ENCODE assay signal across 24 cellular contexts in the genomic region with DNA sequence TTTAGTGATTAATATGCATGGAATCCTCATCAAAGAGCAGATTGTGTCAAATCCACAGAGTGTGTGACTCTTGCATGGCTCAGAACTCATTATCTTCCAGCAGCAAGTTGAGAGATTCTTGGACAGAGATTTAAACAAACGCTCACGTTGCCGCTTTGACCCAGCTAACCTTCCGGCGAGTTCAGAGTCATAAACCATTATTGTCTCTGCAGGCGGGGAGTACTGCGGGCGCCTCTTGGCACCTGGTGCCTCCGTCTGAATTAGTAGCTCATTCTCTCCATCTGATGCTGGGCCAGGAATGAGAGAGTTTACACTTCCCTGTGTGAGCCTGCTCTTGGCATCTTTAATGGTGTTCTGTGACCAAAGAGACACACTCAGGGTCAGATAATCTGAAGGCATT.
DNase-seq lines count a peak whose midpoint lies in the region; ATAC-seq and TF ChIP-seq lines count a peak whose summit lies in the region.
"Had no signal": no experiment of that assay in that cellular context is flagged by ENCODE, and none has a peak within 500 bp of the region (broad histone marks: within the 10 kb centered on the region; RNA-seq: fewer than 3 reads in every experiment).

No MANE protein-coding gene starts in this region.

- H3K79me2 ChIP-seq in mammary epithelial cell (ENCODE audit: insufficient read depth, low read length), result no peaks in the 10 kb centered on the region

- no peaks in the 10 kb centered on the region for H3K4me1 ChIP-seq in mammary epithelial cell (ENCODE audit: insufficient read depth, low read length)
- H3K4me1 ChIP-seq in naive thymus-derived CD4-positive, alpha-beta T cell (ENCODE audit: control insufficient read depth in 2 of 2, insufficient read depth in 2 of 2, low read length in 2 of 2), result no peaks in the 10 kb centered on the region
- H3K4me1 ChIP-seq: A549, ascending aorta, left lung, stomach, upper lobe of left lung had no signal

- H4K20me1 ChIP-seq in mammary epithelial cell (ENCODE audit: insufficient read depth, low read length), result no peaks in the 10 kb centered on the region
- H4K20me1 ChIP-seq: BLaER1 had no signal

- H3K9me3 Mint-ChIP-seq in MCF 10A (ENCODE audit: unreplicated experiment), result peaks cover 6% of the 10 kb centered on the region
- peaks cover 0 to 10% (median 6%) of the 10 kb centered on the region in 11 donors for H3K9me3 Mint-ChIP-seq in naive thymus-derived CD4-positive, alpha-beta T cell
- H3K9me3 Mint-ChIP-seq: activated naive CD4-positive, alpha-beta T cell treated with anti-CD3 and anti-CD28 coated beads, Interleukin-2, amount 50 U/mL, for 24 hours had no signal

- no peak overlapping the region for H3K4me3 ChIP-seq in mammary epithelial cell (replicated peaks in 1 of 3; ENCODE audit: insufficient read depth in 1 of 3, low read depth in 2 of 3, low read length in 3 of 3)
- H3K4me3 ChIP-seq in naive thymus-derived CD4-positive, alpha-beta T cell (ENCODE audit: low read length), result no peak overlapping the region
- H3K4me3 ChIP-seq: A549, ascending aorta, BLaER1, left lung, spleen, stomach, upper lobe of left lung had no signal

- no peak for ATAC-seq in naive thymus-derived CD4-positive, alpha-beta T cell
- ATAC-seq: A549; activated T-cell treated with anti-CD3 and anti-CD28 coated beads, Interleukin-2, amount 50 U/mL, for 72 hours; left lung; PC-3 had no signal

- TF ChIP-seq CTCF in mammary epithelial cell (conservative IDR thresholded peaks at IDR 0.05 in 1 of 2, IDR thresholded peaks at IDR 0.05 in 1 of 2; ENCODE audit: extremely low read depth in 1 of 2, insufficient read depth in 1 of 2, low read depth in 1 of 2, low read length in 2 of 2) (no peak), MCF 10A (IDR thresholded peaks at IDR 0.05; ENCODE audit: unreplicated experiment) (no peak)

- WGBS in mammary epithelial cell (ENCODE audit: low coverage, missing lambda C conversion rate), result 50% methylated on average over 8 of the region's 9 CpGs

- no peak overlapping the region for H3K27ac ChIP-seq in mammary epithelial cell (ENCODE audit: insufficient read depth, low read depth, low read length)
- no peak overlapping the region for H3K27ac ChIP-seq in naive thymus-derived CD4-positive, alpha-beta T cell (ENCODE audit: low read depth, low read length)
- H3K27ac ChIP-seq: A549, ascending aorta, BLaER1, left lung, spleen, stomach, upper lobe of left lung had no signal

- H3K4me1 Mint-ChIP-seq in MCF 10A (ENCODE audit: insufficient read depth, unreplicated experiment), result no peaks in the 10 kb centered on the region
- no peaks in the 10 kb centered on the region for H3K4me1 Mint-ChIP-seq in naive thymus-derived CD4-positive, alpha-beta T cell
- H3K4me1 Mint-ChIP-seq: activated naive CD4-positive, alpha-beta T cell treated with anti-CD3 and anti-CD28 coated beads, Interleukin-2, amount 50 U/mL, for 24 hours had no signal

- in situ Hi-C loops in mammary epithelial cell (cut with MboI; ENCODE audit: low sequenced_read_pairs in 2 of 2), result no loop called here

- no peaks in the 10 kb centered on the region for H3K36me3 ChIP-seq in mammary epithelial cell (ENCODE audit: insufficient read depth, low read length)
- no peaks in the 10 kb centered on the region for H3K36me3 ChIP-seq in naive thymus-derived CD4-positive, alpha-beta T cell (ENCODE audit: control insufficient read depth in 2 of 3, insufficient read depth in 3 of 3, low read length in 3 of 3)
- H3K36me3 ChIP-seq: ascending aorta, BLaER1, left lung, spleen, stomach, upper lobe of left lung had no signal

- no peak overlapping the region for H3K4me2 ChIP-seq in mammary epithelial cell (ENCODE audit: insufficient read depth, low read depth, low read length)
- H3K4me2 ChIP-seq: A549, BLaER1 had no signal

- H3K27me3 Mint-ChIP-seq in MCF 10A (ENCODE audit: insufficient read depth, unreplicated experiment), result no peaks in the 10 kb centered on the region
- peaks cover 0 to 12% (median 8%) of the 10 kb centered on the region in 5 donors for H3K27me3 Mint-ChIP-seq in naive thymus-derived CD4-positive, alpha-beta T cell

- POLR2A ChIA-PET in MCF 10A (lab: Yijun Ruan, JAX), result no interaction called here
- POLR2A ChIA-PET in naive thymus-derived CD4-positive, alpha-beta T cell (lab: Charles Lee), result no interaction called here

- H3K27ac Mint-ChIP-seq in MCF 10A (ENCODE audit: low read depth, unreplicated experiment), result no peak overlapping the region
- no peak overlapping the region for H3K27ac Mint-ChIP-seq in naive thymus-derived CD4-positive, alpha-beta T cell
- H3K27ac Mint-ChIP-seq: activated T-cell treated with anti-CD3 and anti-CD28 coated beads, Interleukin-2, amount 50 U/mL, for 72 hours had no signal

- no peak overlapping the region for H2AFZ ChIP-seq in mammary epithelial cell (ENCODE audit: low read depth, low read length)

- H3K9me3 ChIP-seq in mammary epithelial cell (replicated peaks; ENCODE audit: insufficient read depth, low read length), result no peaks in the 10 kb centered on the region
- H3K9me3 ChIP-seq in naive thymus-derived CD4-positive, alpha-beta T cell (ENCODE audit: control insufficient read depth in 2 of 3, low read length in 3 of 3), result no peaks in the 10 kb centered on the region
- H3K9me3 ChIP-seq: ascending aorta had no signal

- H3K27me3 ChIP-seq in mammary epithelial cell (ENCODE audit: insufficient read depth, low read length), result no peaks in the 10 kb centered on the region
- H3K27me3 ChIP-seq in naive thymus-derived CD4-positive, alpha-beta T cell (ENCODE audit: control insufficient read depth in 2 of 2, insufficient read depth in 2 of 2, low read length in 2 of 2), result peaks cover 0 to 3% of the 10 kb centered on the region in 2 donors
- H3K27me3 ChIP-seq: ascending aorta, BLaER1, upper lobe of left lung had no signal

- peak; percentile 32 for DNase-seq in mammary epithelial cell
- DNase-seq in MCF 10A (ENCODE audit: unreplicated experiment), result no peak
- peak; percentile 63 for DNase-seq in astrocyte of the hippocampus (ENCODE audit: low read depth, low spot score)
- DNase-seq in medulla oblongata (ENCODE audit: extremely low spot score), result peak; percentile 48
- DNase-seq in activated CD4-positive, alpha-beta T cell treated with anti-CD3 and anti-CD28 coated beads for 4 hours, result no peak
- DNase-seq in mesenteric fat pad (ENCODE audit: low spot score), result no peak
- DNase-seq in naive thymus-derived CD4-positive, alpha-beta T cell, result no peak
- no peak for DNase-seq in NCI-H2029 treated with DMSO at 0.1 percent for 48 hours (lab: John Stamatoyannopoulos, UW)
- DNase-seq: activated CD4-positive, alpha-beta T cell treated with anti-CD3 and anti-CD28 coated beads for 1 hour; activated T-cell treated with anti-CD3 and anti-CD28 coated beads, Interleukin-2, amount 50 U/mL, for 72 hours; glutamatergic neuron; left lung; MV-4-11; NCI-H2081 treated with DMSO at 0.1 percent for 48 hours; PC-3; SHP77; spleen; stimulated activated CD4-positive, alpha-beta T cell treated with anti-CD3 and anti-CD28 coated beads, Interleukin-4, amount 100 ng/mL, for 24 hours; stomach had no signal

- intact Hi-C loops in mammary epithelial cell (cut with micrococcal nuclease), result no loop called here
- intact Hi-C loops in MCF 10A (cut with micrococcal nuclease), result no loop called here
- intact Hi-C loops in naive thymus-derived CD4-positive, alpha-beta T cell (cut with micrococcal nuclease), result no loop called here

- no peak overlapping the region for H3K9ac ChIP-seq in mammary epithelial cell (ENCODE audit: insufficient read depth, low read length)
- H3K9ac ChIP-seq: BLaER1 had no signal

- CTCF ChIA-PET in mammary epithelial cell (lab: Charles Lee; ENCODE audit: low non-redundant PET), result no interaction called here
- CTCF ChIA-PET in MCF 10A (lab: Yijun Ruan, JAX), result interaction anchor here (0.6 kb wide), 1 partner anchor 182 kb away, joined by 4 read pairs; no protein-coding TSS in a partner anchor
- CTCF ChIA-PET in naive thymus-derived CD4-positive, alpha-beta T cell (lab: Charles Lee), result no interaction called here

- BruUV-seq in mammary epithelial cell (replicated peaks; lab: Mats Ljungman, UMichigan) (no TSS peak), MCF 10A (replicated peaks; lab: Mats Ljungman, UMichigan) (no TSS peak)

- H3K36me3 Mint-ChIP-seq in MCF 10A (ENCODE audit: insufficient read depth, unreplicated experiment), result peaks cover 7% of the 10 kb centered on the region
- peaks cover 0 to 4% (median 0%) of the 10 kb centered on the region in 5 donors for H3K36me3 Mint-ChIP-seq in naive thymus-derived CD4-positive, alpha-beta T cell

- dilution Hi-C loops in mammary epithelial cell (cut with HindIII; ENCODE audit: low sequenced_read_pairs), result no loop called here

- H3K4me3 Mint-ChIP-seq in MCF 10A (ENCODE audit: unreplicated experiment), result no peak overlapping the region
- H3K4me3 Mint-ChIP-seq in naive thymus-derived CD4-positive, alpha-beta T cell, result no peak overlapping the region
- H3K4me3 Mint-ChIP-seq: activated naive CD4-positive, alpha-beta T cell treated with anti-CD3 and anti-CD28 coated beads, Interleukin-2, amount 50 U/mL, for 24 hours; activated T-cell treated with anti-CD3 and anti-CD28 coated beads, Interleukin-2, amount 50 U/mL, for 72 hours had no signal

Comparison
In these comparisons a context has a peak if more than half of its experiments do, and no peak if none do; other contexts are left out.
1. DNase-seq: peak in mammary epithelial cell (single experiment), astrocyte of the hippocampus (single experiment) and medulla oblongata (single experiment); none in MCF 10A (single experiment), activated CD4-positive, alpha-beta T cell treated with anti-CD3 and anti-CD28 coated beads for 4 hours (0 of 2), mesenteric fat pad (single experiment), naive thymus-derived CD4-positive, alpha-beta T cell (0 of 9) and NCI-H2029 treated with DMSO at 0.1 percent for 48 hours (single experiment).